In genomic region chr7:95614442-95614940, GRCh38 we compare ENCODE assay signal across 28 cellular contexts. TPM values are rescaled to one million over a fixed set of nuclear protein-coding genes. Genes with fewer than 3 reads are reported as not detected.
"Had no signal": no experiment of that assay in that cellular context is flagged by ENCODE, and none has a peak within 500 bp of the region (broad histone marks: within the 10 kb centered on the region; RNA-seq: fewer than 3 reads in every experiment).

No MANE protein-coding gene starts in this region.

- H3K36me3 ChIP-seq: colonic mucosa, esophagus muscularis mucosa, esophagus squamous epithelium, gastrocnemius medialis, gastroesophageal sphincter, heart left ventricle, heart right ventricle had no signal

- H3K9me3 ChIP-seq: colonic mucosa, esophagus squamous epithelium, gastrocnemius medialis, gastroesophageal sphincter had no signal

- H3K4me3 Mint-ChIP-seq: dendritic cell treated with granulocyte-macrophage colony-stimulating factor and Interleukin-4, amounts not matched to agents 40 ng/mL and 50 ng/mL, for 4 days; effector memory CD8-positive, alpha-beta T cell; endodermal cell had no signal

- FAIRE-seq: colon, endometrium, endothelial cell of umbilical vein, frontal cortex had no signal

- H3K27ac ChIP-seq: colonic mucosa, coronary artery, dorsolateral prefrontal cortex, epithelial cell of prostate, esophagus muscularis mucosa, esophagus squamous epithelium, foreskin keratinocyte, gastrocnemius medialis, gastroesophageal sphincter, heart left ventricle, heart right ventricle had no signal

- H3K4me3 ChIP-seq: colonic mucosa, coronary artery, dorsolateral prefrontal cortex, esophagus muscularis mucosa, esophagus squamous epithelium, gastrocnemius medialis, gastroesophageal sphincter, heart left ventricle, heart right ventricle had no signal

- DNase-seq: colonic mucosa; cortex of kidney; dermis blood vessel endothelial cell; dorsolateral prefrontal cortex; effector CD4-positive, alpha-beta T cell; effector CD8-positive, alpha-beta T cell; effector memory CD4-positive, alpha-beta T cell; effector memory CD8-positive, alpha-beta T cell; endodermal cell; esophagus squamous epithelium; foreskin fibroblast; foreskin keratinocyte; foreskin melanocyte; gastrocnemius medialis; glutamatergic neuron; head of caudate nucleus; heart left ventricle; heart right ventricle had no signal

- H3K27me3 ChIP-seq: colonic mucosa, dorsolateral prefrontal cortex, esophagus muscularis mucosa, esophagus squamous epithelium, foreskin keratinocyte, gastrocnemius medialis, gastroesophageal sphincter, heart left ventricle, heart right ventricle had no signal

- ATAC-seq: effector memory CD8-positive, alpha-beta T cell; esophagus mucosa; foreskin keratinocyte; gastrocnemius medialis; gastroesophageal sphincter; heart left ventricle; heart right ventricle had no signal

- H3K27ac Mint-ChIP-seq: dendritic cell treated with granulocyte-macrophage colony-stimulating factor and Interleukin-4, amounts not matched to agents 40 ng/mL and 50 ng/mL, for 4 days; effector memory CD8-positive, alpha-beta T cell; endodermal cell had no signal

- H3K4me1 ChIP-seq: colonic mucosa, foreskin keratinocyte had no signal

RNA-seq across cellular contexts. Expression of gene PDK4, which starts 18.2 kb away (rescaled TPM):
- total RNA-seq: foreskin keratinocyte had no signal
